In the genomic region with DNA sequence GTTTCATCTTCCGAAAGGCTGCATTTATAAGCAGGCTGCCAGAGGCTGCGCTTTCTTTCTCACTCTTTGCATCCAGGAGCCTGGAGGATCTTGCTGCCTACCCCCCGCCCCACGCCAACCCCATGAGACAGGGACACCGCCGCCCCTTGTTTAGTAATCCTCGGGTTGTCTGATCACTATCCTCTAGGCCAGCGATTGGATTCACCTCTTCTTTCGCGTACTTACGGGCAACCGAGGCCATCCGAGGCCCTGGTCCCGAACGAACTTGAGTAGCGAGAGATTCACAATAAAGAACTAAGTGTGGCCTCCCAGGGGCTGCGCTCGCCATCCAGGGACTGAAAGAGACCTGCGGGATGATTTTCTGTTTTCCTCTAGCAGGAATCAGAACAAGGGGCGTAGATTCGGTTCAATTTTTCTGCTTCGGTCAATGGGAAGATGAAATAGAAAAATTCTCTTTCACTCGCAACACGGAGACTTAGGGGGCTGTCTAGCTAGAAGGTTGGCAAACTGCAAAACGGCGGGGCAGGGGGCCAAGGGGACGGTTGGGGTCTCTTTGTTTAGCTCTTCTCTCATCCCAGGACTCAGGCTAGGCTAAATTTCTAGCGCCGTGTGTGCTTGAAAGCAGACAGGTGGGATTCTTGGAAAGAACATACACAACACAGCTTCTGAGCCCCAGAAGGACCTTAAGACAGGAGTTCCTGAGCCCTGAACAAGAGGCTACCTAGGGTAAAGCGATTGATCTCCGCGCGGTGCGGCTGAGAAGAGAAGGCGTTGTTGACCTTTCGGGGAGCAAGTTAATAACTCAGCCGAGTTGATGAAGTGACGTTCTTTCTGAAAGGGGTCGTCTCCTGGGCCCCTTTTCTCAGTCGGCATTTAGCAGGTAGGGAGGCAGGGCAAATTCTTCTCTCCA, we compare ENCODE assay signal across 1 cellular context.
TF ChIP-seq lines count a peak whose summit lies in the region.

No MANE protein-coding gene starts in this region.

TF ChIP-seq in neural cell, 6 proteins besides CTCF, POLR2A, EP300 and RAD21:
- TF ChIP-seq, protein P1, sequence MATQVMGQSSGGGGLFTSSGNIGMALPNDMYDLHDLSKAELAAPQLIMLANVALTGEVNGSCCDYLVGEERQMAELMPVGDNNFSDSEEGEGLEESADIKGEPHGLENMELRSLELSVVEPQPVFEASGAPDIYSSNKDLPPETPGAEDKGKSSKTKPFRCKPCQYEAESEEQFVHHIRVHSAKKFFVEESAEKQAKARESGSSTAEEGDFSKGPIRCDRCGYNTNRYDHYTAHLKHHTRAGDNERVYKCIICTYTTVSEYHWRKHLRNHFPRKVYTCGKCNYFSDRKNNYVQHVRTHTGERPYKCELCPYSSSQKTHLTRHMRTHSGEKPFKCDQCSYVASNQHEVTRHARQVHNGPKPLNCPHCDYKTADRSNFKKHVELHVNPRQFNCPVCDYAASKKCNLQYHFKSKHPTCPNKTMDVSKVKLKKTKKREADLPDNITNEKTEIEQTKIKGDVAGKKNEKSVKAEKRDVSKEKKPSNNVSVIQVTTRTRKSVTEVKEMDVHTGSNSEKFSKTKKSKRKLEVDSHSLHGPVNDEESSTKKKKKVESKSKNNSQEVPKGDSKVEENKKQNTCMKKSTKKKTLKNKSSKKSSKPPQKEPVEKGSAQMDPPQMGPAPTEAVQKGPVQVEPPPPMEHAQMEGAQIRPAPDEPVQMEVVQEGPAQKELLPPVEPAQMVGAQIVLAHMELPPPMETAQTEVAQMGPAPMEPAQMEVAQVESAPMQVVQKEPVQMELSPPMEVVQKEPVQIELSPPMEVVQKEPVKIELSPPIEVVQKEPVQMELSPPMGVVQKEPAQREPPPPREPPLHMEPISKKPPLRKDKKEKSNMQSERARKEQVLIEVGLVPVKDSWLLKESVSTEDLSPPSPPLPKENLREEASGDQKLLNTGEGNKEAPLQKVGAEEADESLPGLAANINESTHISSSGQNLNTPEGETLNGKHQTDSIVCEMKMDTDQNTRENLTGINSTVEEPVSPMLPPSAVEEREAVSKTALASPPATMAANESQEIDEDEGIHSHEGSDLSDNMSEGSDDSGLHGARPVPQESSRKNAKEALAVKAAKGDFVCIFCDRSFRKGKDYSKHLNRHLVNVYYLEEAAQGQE (IDR thresholded peaks at IDR 0.05; ENCODE audit: borderline replicate concordance): no peak
- TF ChIP-seq EZH2 (IDR thresholded peaks at IDR 0.05; ENCODE audit: borderline replicate concordance, insufficient read depth, low read length, poor library complexity, severe bottlenecking): no peak
- TF ChIP-seq TAF1 (IDR thresholded peaks at IDR 0.05; ENCODE audit: low read depth): no peak
- no peak for TF ChIP-seq POLR2AphosphoS5 (IDR thresholded peaks at IDR 0.05)
- no peak for TF ChIP-seq MXI1 (conservative IDR thresholded peaks at IDR 0.05; ENCODE audit: poor library complexity, severe bottlenecking)
- no peak for TF ChIP-seq SMC3 (conservative IDR thresholded peaks at IDR 0.05; ENCODE audit: poor library complexity)
